12 cellular contexts compared by ENCODE assay signal in genomic region chr2:134758632-134759031, GRCh38. TPM values are rescaled to one million over a fixed set of nuclear protein-coding genes. Genes with fewer than 3 reads are reported as not detected.
DNase-seq lines count a peak whose midpoint lies in the region; ATAC-seq and FAIRE-seq lines count a peak whose summit lies in the region.
"Had no signal": no experiment of that assay in that cellular context is flagged by ENCODE, and none has a peak within 500 bp of the region (broad histone marks: within the 10 kb centered on the region; RNA-seq: fewer than 3 reads in every experiment).

No MANE protein-coding gene starts in this region.

- DNase-seq in activated CD4-positive, alpha-beta T cell treated with anti-CD3 and anti-CD28 coated beads for 36 hours = no peak
- no peak for DNase-seq in activated CD4-positive, alpha-beta T cell treated with anti-CD3 and anti-CD28 coated beads, Interleukin-2, amount 50 U/mL, for 4 hours
- DNase-seq in MV-4-11 (lab: John Stamatoyannopoulos, UW) = peak; percentile 70
- no peak for DNase-seq in stimulated activated naive CD8-positive, alpha-beta T cell treated with anti-CD3 and anti-CD28 coated beads, Interleukin-15, amount 100 ng/mL, for 72 hours
- no peak for DNase-seq in urothelium cell line (ENCODE audit: low spot score)
- no peak for DNase-seq in DMS 273 (lab: John Stamatoyannopoulos, UW; ENCODE audit: unreplicated experiment)
- no peak for DNase-seq in activated CD8-positive, alpha-beta memory T cell treated with anti-CD3 and anti-CD28 coated beads, Interleukin-2, amount 50 U/mL, for 4 hours
- DNase-seq: activated CD4-positive, alpha-beta T cell treated with anti-CD3 and anti-CD28 coated beads, Interleukin-2, amount 50 U/mL, for 1 hour; substantia nigra had no signal

- POLR2A ChIA-PET in activated CD4-positive, alpha-beta T cell treated with anti-CD3 and anti-CD28 coated beads for 36 hours (lab: Charles Lee) = no interaction called here

- H3K36me3 Mint-ChIP-seq in activated CD4-positive, alpha-beta T cell treated with anti-CD3 and anti-CD28 coated beads for 36 hours (ENCODE audit: low read depth) = no peaks in the 10 kb centered on the region

- H3K4me1 Mint-ChIP-seq in activated CD4-positive, alpha-beta T cell treated with anti-CD3 and anti-CD28 coated beads for 36 hours = peaks cover 2% of the 10 kb centered on the region
- peaks cover 11% of the 10 kb centered on the region for H3K4me1 Mint-ChIP-seq in stimulated activated naive CD8-positive, alpha-beta T cell treated with anti-CD3 and anti-CD28 coated beads, Interleukin-15, amount 100 ng/mL, for 72 hours

- peaks cover 14% of the 10 kb centered on the region for H3K27me3 Mint-ChIP-seq in activated CD4-positive, alpha-beta T cell treated with anti-CD3 and anti-CD28 coated beads for 36 hours
- H3K27me3 Mint-ChIP-seq in stimulated activated naive CD8-positive, alpha-beta T cell treated with anti-CD3 and anti-CD28 coated beads, Interleukin-15, amount 100 ng/mL, for 72 hours = peaks cover 58% of the 10 kb centered on the region

- H3K27ac Mint-ChIP-seq in activated CD4-positive, alpha-beta T cell treated with anti-CD3 and anti-CD28 coated beads for 36 hours = no peak overlapping the region
- H3K27ac Mint-ChIP-seq in stimulated activated naive CD8-positive, alpha-beta T cell treated with anti-CD3 and anti-CD28 coated beads, Interleukin-15, amount 100 ng/mL, for 72 hours = no peak overlapping the region

- H3K9me3 Mint-ChIP-seq in activated CD4-positive, alpha-beta T cell treated with anti-CD3 and anti-CD28 coated beads for 36 hours (ENCODE audit: low read depth) = no peaks in the 10 kb centered on the region
- H3K9me3 Mint-ChIP-seq in stimulated activated naive CD8-positive, alpha-beta T cell treated with anti-CD3 and anti-CD28 coated beads, Interleukin-15, amount 100 ng/mL, for 72 hours = peaks cover 0 to 26% of the 10 kb centered on the region in 2 donors

- no peak for FAIRE-seq in urothelium cell line (lab: Jason Lieb, UNC)
- FAIRE-seq: K562 had no signal

- intact Hi-C loops in activated CD4-positive, alpha-beta T cell treated with anti-CD3 and anti-CD28 coated beads for 36 hours (cut with DNase I, micrococcal nuclease) = no loop called here

- CTCF ChIA-PET in activated CD4-positive, alpha-beta T cell treated with anti-CD3 and anti-CD28 coated beads for 36 hours (lab: Charles Lee) = interaction anchor here (1.1 kb wide), 1 partner anchor 53 kb away, joined by 4 read pairs; no protein-coding TSS in a partner anchor

- peak; percentile 36 for ATAC-seq in activated CD4-positive, alpha-beta T cell treated with anti-CD3 and anti-CD28 coated beads for 36 hours
- ATAC-seq in HG02943 (IDR thresholded peaks at IDR 0.05; ENCODE audit: low read depth, unreplicated experiment) = peak; percentile 80
- ATAC-seq in stimulated activated naive CD8-positive, alpha-beta T cell treated with anti-CD3 and anti-CD28 coated beads, Interleukin-15, amount 100 ng/mL, for 72 hours = peak; percentile 65
- ATAC-seq: K562 had no signal

- no peak overlapping the region for H3K4me3 Mint-ChIP-seq in activated CD4-positive, alpha-beta T cell treated with anti-CD3 and anti-CD28 coated beads for 36 hours
- H3K4me3 Mint-ChIP-seq in stimulated activated naive CD8-positive, alpha-beta T cell treated with anti-CD3 and anti-CD28 coated beads, Interleukin-15, amount 100 ng/mL, for 72 hours = no peak overlapping the region

RNA-seq across cellular contexts. Expression of gene TMEM163, which starts 39.8 kb away (rescaled TPM):
- total RNA-seq in activated CD4-positive, alpha-beta T cell treated with anti-CD3 and anti-CD28 coated beads for 36 hours = under 1 TPM in 1 of 2 experiments, not detected in 1; 0.11 TPM
- total RNA-seq: A673 had no signal
